ENCODE assay signal across 18 cellular contexts in the genomic region with DNA sequence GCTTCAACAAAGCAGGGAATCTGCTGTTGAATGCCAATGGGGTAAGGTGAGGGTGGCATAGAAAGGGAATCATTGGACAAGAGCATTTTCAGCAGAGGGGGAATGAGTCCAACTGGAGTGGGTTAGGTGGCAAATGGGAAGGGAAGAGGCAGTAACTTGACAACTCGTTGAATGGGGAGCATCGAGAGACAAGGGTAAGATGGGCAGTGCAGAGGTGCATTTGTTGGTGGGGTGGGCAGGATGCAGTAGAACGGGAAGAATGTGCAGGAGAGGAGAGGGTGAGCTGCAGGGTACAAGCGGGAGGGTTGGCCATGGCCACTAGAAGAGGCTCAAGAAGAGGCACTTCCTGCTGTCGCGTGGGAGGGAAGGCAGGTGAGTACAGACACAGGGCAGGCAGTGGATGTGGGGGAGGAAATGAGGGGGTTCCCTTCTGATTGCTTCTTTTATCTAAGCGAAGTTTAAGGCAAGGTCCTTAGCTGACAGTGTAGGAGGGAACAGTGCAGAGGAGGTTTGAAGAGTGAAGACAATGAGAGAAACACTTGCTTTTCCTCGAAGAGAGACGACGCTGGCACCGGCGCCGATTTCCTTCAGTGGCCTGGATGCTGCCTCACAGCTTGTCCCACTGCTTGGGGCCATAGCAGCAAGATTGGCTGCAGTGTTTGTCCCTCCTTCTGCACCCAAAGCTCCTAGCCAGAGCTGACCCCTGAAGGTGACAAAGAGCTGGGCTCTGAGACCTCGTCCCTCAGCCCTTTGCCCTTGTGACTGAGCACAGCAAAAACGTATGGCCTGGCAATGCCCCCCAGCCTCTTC. TPM values are rescaled to one million over a fixed set of nuclear protein-coding genes. Genes with fewer than 3 reads are reported as not detected.
A peak's percentile ranks its signal among the peaks of the same experiment; 100 is the strongest.
DNase-seq lines count a peak whose midpoint lies in the region; ATAC-seq, FAIRE-seq and TF ChIP-seq lines count a peak whose summit lies in the region.
"Had no signal": no experiment of that assay in that cellular context is flagged by ENCODE, and none has a peak within 500 bp of the region (broad histone marks: within the 10 kb centered on the region; RNA-seq: fewer than 3 reads in every experiment).

No MANE protein-coding gene starts in this region.

- no peaks in the 10 kb centered on the region for H3K9me3 Mint-ChIP-seq in activated T-cell treated with anti-CD3 and anti-CD28 coated beads, Interleukin-2, amount 50 U/mL, for 24 hours
- H3K9me3 Mint-ChIP-seq in stimulated activated naive B cell treated with anti-CD40 and anti-IgM and Interleukin-4, amounts not matched to agents 10 μg/mL and 1 μg/mL and 100 μg/mL, for 72 hours, result no peaks in the 10 kb centered on the region
- H3K9me3 Mint-ChIP-seq: endodermal cell had no signal

- no peak for DNase-seq in activated T-cell treated with anti-CD3 and anti-CD28 coated beads, Interleukin-2, amount 50 U/mL, for 24 hours
- DNase-seq in activated T-cell treated with anti-CD3 and anti-CD28 coated beads for 4 hours (no peak), MM.1S (no peak), GM12878 (ENCODE audit: low read depth, low spot score) (no peak), amniotic stem cell (lab: John Stamatoyannopoulos, UW) (no peak)
- DNase-seq in stimulated activated naive B cell treated with anti-CD40 and anti-IgM and Interleukin-4, amounts not matched to agents 10 μg/mL and 1 μg/mL and 100 μg/mL, for 72 hours, result no peak
- DNase-seq: ACHN; endodermal cell; KG1; NCI-H1694; NCI-H774; stimulated activated CD4-positive, alpha-beta T cell treated with anti-CD3 and anti-CD28 coated beads, Interleukin-12 subunit alpha, Interleukin-12 subunit beta, amount 100 ng/mL, for 4 hours had no signal

- TF ChIP-seq POLR2A in GM12878 (IDR thresholded peaks at IDR 0.05; ENCODE audit: low read depth, low read length), result no peak

- H3K27ac ChIP-seq in MM.1S (ENCODE audit: low read length) (no peak overlapping the region), GM12878 (ENCODE audit: control insufficient read depth, insufficient read depth) (no peak overlapping the region)
- H3K27ac ChIP-seq: breast epithelium, tibial artery had no signal

- POLR2A ChIA-PET in GM12878 (lab: Charles Lee), result interaction anchor here (0.7 to 0.8 kb wide), 2 partner anchors 28 to 216 kb away, joined by 3 read pairs; no protein-coding TSS in a partner anchor

- H3K27ac Mint-ChIP-seq in activated T-cell treated with anti-CD3 and anti-CD28 coated beads, Interleukin-2, amount 50 U/mL, for 24 hours, result peak overlapping the region; percentile 14
- H3K27ac Mint-ChIP-seq in stimulated activated naive B cell treated with anti-CD40 and anti-IgM and Interleukin-4, amounts not matched to agents 10 μg/mL and 1 μg/mL and 100 μg/mL, for 72 hours, result peak overlapping the region; percentile 68
- H3K27ac Mint-ChIP-seq: endodermal cell had no signal

- H3K4me2 ChIP-seq in MM.1S (ENCODE audit: low read depth, low read length) (peak overlapping the region; percentile 2; the same call in 1 of the 2 replicates), GM12878 (ENCODE audit: control insufficient read depth, insufficient read depth) (no peak overlapping the region)

- in situ Hi-C loops in GM12878 (cut with MboI), result no loop called here

- WGBS in GM12878 (ENCODE audit: insufficient coverage, insufficient replicate concordance, low lambda C conversion rate, missing lambda C conversion rate), result 59% methylated on average over 15 of the region's 15 CpGs

- TF ChIP-seq EP300 in GM12878 (IDR thresholded peaks at IDR 0.05; ENCODE audit: borderline replicate concordance in 1 of 2, control insufficient read depth in 1 of 2, low read depth in 2 of 2, low read length in 2 of 2), result no peak

- intact Hi-C loops in GM12878 (cut with micrococcal nuclease; ENCODE audit: unreplicated experiment), result no loop called here

- SMC1A ChIA-PET in GM12878 (lab: Charles Lee; ENCODE audit: uncharacterized antibody, unreplicated experiment), result interaction anchor here (0.9 to 7.0 kb wide), 4 partner anchors 12 to 197 kb away, joined by 3 to 70 read pairs (median 3); no protein-coding TSS in a partner anchor

- TF ChIP-seq RAD21 in GM12878 (IDR thresholded peaks at IDR 0.05; ENCODE audit: insufficient read depth, low read depth, low read length), result no peak

- H3K27me3 Mint-ChIP-seq in activated T-cell treated with anti-CD3 and anti-CD28 coated beads, Interleukin-2, amount 50 U/mL, for 24 hours, result no peaks in the 10 kb centered on the region
- H3K27me3 Mint-ChIP-seq in stimulated activated naive B cell treated with anti-CD40 and anti-IgM and Interleukin-4, amounts not matched to agents 10 μg/mL and 1 μg/mL and 100 μg/mL, for 72 hours, result no peaks in the 10 kb centered on the region

- H3F3A ChIP-seq in MM.1S (ENCODE audit: insufficient read depth, low read length), result peaks cover 31% of the 10 kb centered on the region

- RAD21 ChIA-PET in GM12878 (lab: Charles Lee; ENCODE audit: unreplicated experiment), result interaction anchor here (1.2 to 3.3 kb wide), 3 partner anchors 12 to 88 kb away, joined by 3 to 22 read pairs (median 3); no protein-coding TSS in a partner anchor

- peaks cover 86% of the 10 kb centered on the region for H3K4me1 Mint-ChIP-seq in activated T-cell treated with anti-CD3 and anti-CD28 coated beads, Interleukin-2, amount 50 U/mL, for 24 hours (ENCODE audit: low read depth)
- H3K4me1 Mint-ChIP-seq in stimulated activated naive B cell treated with anti-CD40 and anti-IgM and Interleukin-4, amounts not matched to agents 10 μg/mL and 1 μg/mL and 100 μg/mL, for 72 hours, result peaks cover 50 to 70% of the 10 kb centered on the region in 2 donors

- H3K9me2 ChIP-seq in MM.1S (replicated peaks; ENCODE audit: insufficient read depth, low read length), result no peaks in the 10 kb centered on the region

- H3K27me3 ChIP-seq in MM.1S (replicated peaks; ENCODE audit: insufficient read depth, low read length) (no peaks in the 10 kb centered on the region), GM12878 (replicated peaks in 1 of 2; ENCODE audit: control insufficient read depth in 2 of 2, insufficient read depth in 2 of 2, low read length in 1 of 2) (no peaks in the 10 kb centered on the region)
- H3K27me3 ChIP-seq: breast epithelium had no signal

- FAIRE-seq in GM12878 (lab: Jason Lieb, UNC), result no peak
- FAIRE-seq: frontal cortex had no signal

- no TSS peak for BruUV-seq in GM12878 (replicated peaks; lab: Mats Ljungman, UMichigan)

- H3K36me3 ChIP-seq in MM.1S (replicated peaks; ENCODE audit: insufficient read depth, low read length) (no peaks in the 10 kb centered on the region), GM12878 (ENCODE audit: control insufficient read depth in 2 of 2, insufficient read depth in 2 of 2, low read length in 1 of 2) (no peaks in the 10 kb centered on the region)
- H3K36me3 ChIP-seq: breast epithelium, tibial artery had no signal

- ATAC-seq in GM12878, result no peak
- no peak for ATAC-seq in stimulated activated naive B cell treated with anti-CD40 and anti-IgM and Interleukin-4, amounts not matched to agents 10 μg/mL and 1 μg/mL and 100 μg/mL, for 72 hours (replicated peaks)
- ATAC-seq in GM18520 (IDR thresholded peaks at IDR 0.05; ENCODE audit: unreplicated experiment), result no peak
- ATAC-seq in GM19395 (IDR thresholded peaks at IDR 0.05; ENCODE audit: unreplicated experiment), result no peak

- peaks cover 12% of the 10 kb centered on the region for H3K36me3 Mint-ChIP-seq in activated T-cell treated with anti-CD3 and anti-CD28 coated beads, Interleukin-2, amount 50 U/mL, for 24 hours (ENCODE audit: low read depth)
- peaks cover 7 to 22% of the 10 kb centered on the region in 2 donors for H3K36me3 Mint-ChIP-seq in stimulated activated naive B cell treated with anti-CD40 and anti-IgM and Interleukin-4, amounts not matched to agents 10 μg/mL and 1 μg/mL and 100 μg/mL, for 72 hours

- H3K79me2 ChIP-seq in MM.1S (ENCODE audit: low read length), result peaks cover 19% of the 10 kb centered on the region
- peaks cover 23% of the 10 kb centered on the region for H3K79me2 ChIP-seq in GM12878 (ENCODE audit: control insufficient read depth, insufficient read depth, low read length)

- no peak overlapping the region for H2AFZ ChIP-seq in MM.1S (ENCODE audit: low read length)
- no peak overlapping the region for H2AFZ ChIP-seq in GM12878 (ENCODE audit: control insufficient read depth, low read depth, low read length)

- no peak overlapping the region for H3K9ac ChIP-seq in MM.1S (ENCODE audit: low read length)
- H3K9ac ChIP-seq in GM12878 (ENCODE audit: control insufficient read depth, insufficient read depth, low read length), result no peak overlapping the region

- H3K9me3 ChIP-seq in MM.1S (replicated peaks; ENCODE audit: insufficient read depth, low read length) (no peaks in the 10 kb centered on the region), GM12878 (replicated peaks; ENCODE audit: control insufficient read depth, insufficient read depth, low read length) (no peaks in the 10 kb centered on the region)
- H3K9me3 ChIP-seq: breast epithelium, tibial artery had no signal

- H3K4me1 ChIP-seq in MM.1S (ENCODE audit: low read length) (peaks cover 71% of the 10 kb centered on the region), GM12878 (ENCODE audit: control insufficient read depth, insufficient read depth, low read length) (peaks cover 55% of the 10 kb centered on the region)

- H3K4me3 ChIP-seq in MM.1S (ENCODE audit: low read length), result no peak overlapping the region
- H3K4me3 ChIP-seq in GM12878, result no peak overlapping the region
- H3K4me3 ChIP-seq: breast epithelium, tibial artery had no signal

- TF ChIP-seq CTCF in MM.1S (IDR thresholded peaks at IDR 0.05; ENCODE audit: low read length) (no peak), GM12878 (IDR thresholded peaks at IDR 0.05 in 2 of 3, conservative IDR thresholded peaks at IDR 0.05 in 1 of 3; ENCODE audit: control insufficient read depth in 2 of 3, extremely low read depth in 1 of 3, insufficient read depth in 1 of 3, low read depth in 3 of 3, low read length in 3 of 3) (no peak)

- H3K4me3 Mint-ChIP-seq in activated T-cell treated with anti-CD3 and anti-CD28 coated beads, Interleukin-2, amount 50 U/mL, for 24 hours, result no peak overlapping the region
- H3K4me3 Mint-ChIP-seq in stimulated activated naive B cell treated with anti-CD40 and anti-IgM and Interleukin-4, amounts not matched to agents 10 μg/mL and 1 μg/mL and 100 μg/mL, for 72 hours, result peak overlapping the region in 1 of 2 donors; percentile 7
- H3K4me3 Mint-ChIP-seq: endodermal cell had no signal

- no peaks in the 10 kb centered on the region for H4K20me1 ChIP-seq in MM.1S (ENCODE audit: insufficient read depth, low read length)
- H4K20me1 ChIP-seq in GM12878 (ENCODE audit: control insufficient read depth, insufficient read depth), result no peaks in the 10 kb centered on the region

- CTCF ChIA-PET in GM12878 (lab: Yijun Ruan, JAX), result interaction anchor here (0.6 to 1.5 kb wide), 8 partner anchors 13 to 195 kb away, joined by 3 to 10 read pairs (median 3); no protein-coding TSS in a partner anchor

RNA-seq across cellular contexts. Expression of gene IKBKE, which starts 3.2 kb away (rescaled TPM):
- 116 and 132 TPM in 2 replicates for total RNA-seq in GM12878 (2013; cell fraction: nucleolus; rRNA removed)
- total RNA-seq in GM12878 (2014; rRNA removed) (23.5 and 23.9 TPM in 2 replicates), GM12878 (2014; rRNA removed; fragmentation: Illumina TruSeq; extraction: Trizol) (14.6 and 17.1 TPM in 2 replicates), GM12878 (2021) (30.0 and 33.4 TPM in 2 replicates)
- 7.9 TPM for polyA plus RNA-seq in GM12878 (2011; ENCODE audit: low read depth)
- polyA plus RNA-seq in GM12878 (2011; rRNA removed) (19.7 and 35.1 TPM in 2 replicates), GM12878 (2014; fragmentation: Illumina TruSeq; extraction: Trizol) (6.7 and 17.0 TPM in 2 replicates), GM12878 (2014; fragmentation: Nextera tagmentation; extraction: Ambion mirVana) (10 to 100 TPM; 12.8 to 19.2 TPM), GM12878 (2014; rRNA removed) (23.0 and 25.8 TPM in 2 replicates), GM12878 (2016; fragmentation: Nextera tagmentation; extraction: Ambion mirVana) (10 to 100 TPM; 23.1 to 24.7 TPM)
- polyA plus RNA-seq in GM12878 (2011; cell fraction: cytosol; rRNA removed), result 31.4 and 42.1 TPM in 2 replicates
- polyA plus RNA-seq in GM12878 (2011; cell fraction: nucleus; rRNA removed), result 133 and 147 TPM in 2 replicates
- polyA plus RNA-seq in GM12878 (2012), result 13.0 and 14.1 TPM in 2 replicates
- 45.0 and 70.6 TPM in 2 replicates for polyA minus RNA-seq in GM12878 (2011; rRNA and poly(A)+ RNA removed)
- polyA minus RNA-seq in GM12878 (2011; cell fraction: cytosol; rRNA and poly(A)+ RNA removed), result 13.2 and 14.0 TPM in 2 replicates
- 62.1 and 104 TPM in 2 replicates for polyA minus RNA-seq in GM12878 (2011; cell fraction: nucleus; rRNA and poly(A)+ RNA removed)

RNA-seq across cellular contexts. Expression of gene RASSF5, which starts 40.3 kb away (rescaled TPM):
- total RNA-seq in GM12878 (2013; cell fraction: nucleolus; rRNA removed), result 56.7 and 60.6 TPM in 2 replicates
- 64.1 and 68.2 TPM in 2 replicates for total RNA-seq in GM12878 (2014; rRNA removed)
- 48.5 and 49.2 TPM in 2 replicates for total RNA-seq in GM12878 (2014; rRNA removed; fragmentation: Illumina TruSeq; extraction: Trizol)
- 82.5 and 85.6 TPM in 2 replicates for total RNA-seq in GM12878 (2021)
- 30.6 TPM for polyA plus RNA-seq in GM12878 (2011; ENCODE audit: low read depth)
- polyA plus RNA-seq in GM12878 (2011; rRNA removed), result 61.4 and 77.1 TPM in 2 replicates
- polyA plus RNA-seq in GM12878 (2011; cell fraction: cytosol; rRNA removed), result 82.5 and 102 TPM in 2 replicates
- 114 and 118 TPM in 2 replicates for polyA plus RNA-seq in GM12878 (2011; cell fraction: nucleus; rRNA removed)
- 45.3 and 54.0 TPM in 2 replicates for polyA plus RNA-seq in GM12878 (2012)
- polyA plus RNA-seq in GM12878 (2014; fragmentation: Illumina TruSeq; extraction: Trizol), result 79.7 and 89.6 TPM in 2 replicates
- polyA plus RNA-seq in GM12878 (2014; fragmentation: Nextera tagmentation; extraction: Ambion mirVana), result 10 to 100 TPM; 14.0 to 25.4 TPM
- polyA plus RNA-seq in GM12878 (2014; rRNA removed), result 71.3 and 74.2 TPM in 2 replicates
- 10 to 100 TPM; 63.2 to 69.5 TPM for polyA plus RNA-seq in GM12878 (2016; fragmentation: Nextera tagmentation; extraction: Ambion mirVana)
- 118 and 125 TPM in 2 replicates for polyA minus RNA-seq in GM12878 (2011; rRNA and poly(A)+ RNA removed)
- polyA minus RNA-seq in GM12878 (2011; cell fraction: cytosol; rRNA and poly(A)+ RNA removed), result 40.6 and 42.9 TPM in 2 replicates
- polyA minus RNA-seq in GM12878 (2011; cell fraction: nucleus; rRNA and poly(A)+ RNA removed), result 46.9 and 71.1 TPM in 2 replicates
- total RNA-seq: osteocyte had no signal
